In the genomic region with DNA sequence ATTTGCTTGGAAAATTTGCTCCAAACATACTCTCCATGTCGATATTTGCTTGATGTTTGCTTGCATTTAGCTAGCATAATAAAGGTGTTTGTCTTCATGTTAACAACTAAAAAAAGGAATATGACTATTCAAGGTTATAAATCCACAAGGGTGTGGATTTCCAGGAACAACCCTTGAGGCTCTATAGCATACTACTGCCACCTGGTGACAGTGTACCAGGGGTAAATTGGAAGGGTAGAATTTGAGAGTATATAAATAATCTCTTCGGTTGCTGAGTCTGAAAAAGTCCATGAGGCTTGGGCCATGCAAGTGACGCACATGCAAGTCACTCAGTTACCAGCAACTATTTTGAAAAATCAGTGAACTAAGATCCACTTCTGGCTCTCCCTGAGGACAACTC, we compare ENCODE assay signal across 13 cellular contexts.
DNase-seq lines count a peak whose midpoint lies in the region; FAIRE-seq and TF ChIP-seq lines count a peak whose summit lies in the region.
"Had no signal": no experiment of that assay in that cellular context is flagged by ENCODE, and none has a peak within 500 bp of the region (broad histone marks: within the 10 kb centered on the region; RNA-seq: fewer than 3 reads in every experiment).

No MANE protein-coding gene starts in this region.

- no peaks in the 10 kb centered on the region for H3K4me1 Mint-ChIP-seq in HFFc6 (ENCODE audit: low read depth)

- H3K9me3 ChIP-seq in SK-N-SH = no peaks in the 10 kb centered on the region
- no peaks in the 10 kb centered on the region for H3K9me3 ChIP-seq in mesenchymal stem cell (ENCODE audit: control insufficient read depth, low read length)

- no peaks in the 10 kb centered on the region for H4K20me1 ChIP-seq in SK-N-SH (ENCODE audit: insufficient read depth)

- H3K14ac ChIP-seq in mesenchymal stem cell (ENCODE audit: low read length in 2 of 2) = no peak overlapping the region

- no peak overlapping the region for H4K8ac ChIP-seq in mesenchymal stem cell (ENCODE audit: low read length)

- H3K18ac ChIP-seq in mesenchymal stem cell (ENCODE audit: low read depth in 1 of 2, low read length in 2 of 2) = no peak overlapping the region

- H3K9ac ChIP-seq in SK-N-SH (no peak overlapping the region), mesenchymal stem cell (ENCODE audit: low read length) (no peak overlapping the region)

- no peak overlapping the region for H2BK5ac ChIP-seq in mesenchymal stem cell (ENCODE audit: low read depth, low read length, poor library complexity, severe bottlenecking)

- H3K9me3 Mint-ChIP-seq in HFFc6 = no peaks in the 10 kb centered on the region

- H3K79me2 ChIP-seq in SK-N-SH (ENCODE audit: insufficient read depth) = no peaks in the 10 kb centered on the region

- H2AFZ ChIP-seq in SK-N-SH (ENCODE audit: low read depth) (no peak overlapping the region), mesenchymal stem cell (ENCODE audit: low read depth, low read length) (no peak overlapping the region)

- no peak overlapping the region for H2BK120ac ChIP-seq in mesenchymal stem cell (ENCODE audit: low read depth, low read length)

- no peak overlapping the region for H3K4ac ChIP-seq in mesenchymal stem cell (ENCODE audit: low read depth in 1 of 2, low read length in 2 of 2)

- H3K79me1 ChIP-seq in mesenchymal stem cell (replicated peaks; ENCODE audit: low read length, poor library complexity, severe bottlenecking) = no peaks in the 10 kb centered on the region

- no peaks in the 10 kb centered on the region for H3K36me3 Mint-ChIP-seq in HFFc6 (ENCODE audit: low read depth)

- H3K4me3 ChIP-seq in SK-N-SH (ENCODE audit: low read depth in 2 of 2, low read length in 1 of 2) (no peak overlapping the region), mesenchymal stem cell (ENCODE audit: insufficient read depth in 1 of 2, low read depth in 1 of 2, low read length in 2 of 2) (no peak overlapping the region)

- POLR2A ChIA-PET in SK-N-SH (lab: Yijun Ruan, JAX) = no interaction called here

- WGBS in SK-N-SH (ENCODE audit: low lambda C conversion rate) = 38% methylated on average over 3 of the region's 3 CpGs
- WGBS in mesenchymal stem cell = 100% methylated on average over 1 of the region's 3 CpGs

- H3K9me2 ChIP-seq in SK-N-SH = no peaks in the 10 kb centered on the region

- TF ChIP-seq CTCF in D721Med (IDR thresholded peaks at IDR 0.05; ENCODE audit: insufficient read depth, missing control alignments) (peak; percentile 26), HFFc6 (IDR thresholded peaks at IDR 0.05) (peak; percentile 70), SK-N-SH (IDR thresholded peaks at IDR 0.05) (no peak), GM20000 (IDR thresholded peaks at IDR 0.05; ENCODE audit: extremely low read depth, missing control alignments) (no peak)

- no peak overlapping the region for H2AK5ac ChIP-seq in mesenchymal stem cell (ENCODE audit: low read length, severe bottlenecking)

- CTCF ChIA-PET in SK-N-SH (lab: Yijun Ruan, JAX) = interaction anchor here (0.7 to 6.0 kb wide), 7 partner anchors 9 to 606 kb away, joined by 3 to 46 read pairs (median 4); no protein-coding TSS in a partner anchor

- H3K27me3 Mint-ChIP-seq in HFFc6 (ENCODE audit: insufficient read depth) = peaks cover 48% of the 10 kb centered on the region

- TF ChIP-seq EP300 in SK-N-SH (IDR thresholded peaks at IDR 0.05; ENCODE audit: borderline replicate concordance in 1 of 2, low read depth in 1 of 2, low read length in 1 of 2) = no peak

- H3K23ac ChIP-seq in mesenchymal stem cell (ENCODE audit: low read length in 2 of 2) = no peak overlapping the region

- H3K36me3 ChIP-seq in SK-N-SH (replicated peaks in 1 of 2; ENCODE audit: control insufficient read depth in 1 of 2, insufficient read depth in 2 of 2, low read length in 1 of 2) (no peaks in the 10 kb centered on the region), mesenchymal stem cell (ENCODE audit: control insufficient read depth in 1 of 2, insufficient read depth in 2 of 2, low read depth in 1 of 2, low read length in 2 of 2) (no peaks in the 10 kb centered on the region)

- H3K4me1 ChIP-seq in SK-N-SH (ENCODE audit: control insufficient read depth in 1 of 2, insufficient read depth in 2 of 2, low read depth in 1 of 2, low read length in 1 of 2) (peaks cover 0 to 13% of the 10 kb centered on the region in 2 experiments; a peak in 1 of 4 replicates), mesenchymal stem cell (ENCODE audit: control insufficient read depth, insufficient read depth, low read depth, low read length) (no peaks in the 10 kb centered on the region)

- H3K27me3 ChIP-seq in SK-N-SH (ENCODE audit: insufficient read depth) (peaks cover 3% of the 10 kb centered on the region; the same call in 1 of the 2 replicates), mesenchymal stem cell (ENCODE audit: control insufficient read depth in 1 of 2, insufficient read depth in 1 of 2, low read length in 2 of 2) (peaks cover 65 to 76% of the 10 kb centered on the region in 2 experiments)

- no peak overlapping the region for H3K27ac ChIP-seq in SK-N-SH (ENCODE audit: low read depth in 2 of 2, low read length in 1 of 2)
- no peak overlapping the region for H3K27ac ChIP-seq in mesenchymal stem cell (ENCODE audit: low read length, poor library complexity, severe bottlenecking)

- no peak overlapping the region for H2BK15ac ChIP-seq in mesenchymal stem cell (ENCODE audit: low read depth, poor library complexity, severe bottlenecking)

- H4K91ac ChIP-seq in mesenchymal stem cell (ENCODE audit: low read length) = no peak overlapping the region

- no peak overlapping the region for H3K27ac Mint-ChIP-seq in HFFc6

- H3K4me3 Mint-ChIP-seq in HFFc6 = no peak overlapping the region

- no peak overlapping the region for H2BK12ac ChIP-seq in mesenchymal stem cell (ENCODE audit: low read length in 2 of 2)

- TF ChIP-seq RAD21 in SK-N-SH (IDR thresholded peaks at IDR 0.05; ENCODE audit: low read length) = peak; percentile 37; the same call in 1 of the 2 replicates

- no peak overlapping the region for H3K4me2 ChIP-seq in SK-N-SH
- H3K4me2 ChIP-seq in mesenchymal stem cell (ENCODE audit: low read length, poor library complexity, severe bottlenecking) = no peak overlapping the region

- H3F3A ChIP-seq in SK-N-SH (replicated peaks; ENCODE audit: insufficient read depth) = no peaks in the 10 kb centered on the region

- DNase-seq in D721Med (ENCODE audit: insufficient read length, low spot score) (no peak), HFFc6 (no peak), SK-N-SH (no peak), amniotic stem cell (lab: John Stamatoyannopoulos, UW) (no peak), GM20000 (ENCODE audit: low spot score) (no peak), mesenchymal stem cell (no peak)
- DNase-seq in activated CD8-positive, alpha-beta memory T cell treated with anti-CD3 and anti-CD28 coated beads, Interleukin-2, amount 50 U/mL, for 48 hours = no peak
- DNase-seq: activated CD4-positive, alpha-beta T cell treated with anti-CD3 and anti-CD28 coated beads for 1 hour; central memory CD4-positive, alpha-beta T cell; NCI-H187 treated with DMSO at 0.1 percent for 48 hours; stimulated activated CD4-positive, alpha-beta T cell treated with anti-CD3 and anti-CD28 coated beads, Interleukin-15, amount 100 ng/mL, for 24 hours had no signal

- FAIRE-seq in D721Med (lab: Jason Lieb, UNC) (no peak), islet of Langerhans (lab: Jason Lieb, UNC) (peak; percentile 61)
- FAIRE-seq: GM12892 had no signal

TF ChIP-seq in SK-N-SH, 30 proteins besides CTCF, POLR2A, EP300 and RAD21:
- TF ChIP-seq SMC3 (IDR thresholded peaks at IDR 0.05; ENCODE audit: low read depth, low read length) (peak; percentile 13), FOXM1 (IDR thresholded peaks at IDR 0.05; ENCODE audit: low read depth) (no peak)

Comparison
In these comparisons a context has a peak if more than half of its experiments do, and no peak if none do; other contexts are left out.
1. CTCF ChIP-seq: peak in D721Med (single experiment) and HFFc6 (single experiment); none in SK-N-SH (single experiment) and GM20000 (single experiment).